9 cellular contexts compared by ENCODE assay signal in genomic region chr2:237421542-237422047, GRCh38. TPM values are rescaled to one million over a fixed set of nuclear protein-coding genes. Genes with fewer than 3 reads are reported as not detected.
DNase-seq lines count a peak whose midpoint lies in the region; ATAC-seq and TF ChIP-seq lines count a peak whose summit lies in the region.
"Had no signal": no experiment of that assay in that cellular context is flagged by ENCODE, and none has a peak within 500 bp of the region (broad histone marks: within the 10 kb centered on the region; RNA-seq: fewer than 3 reads in every experiment).

No MANE protein-coding gene starts in this region.

- H3K27ac ChIP-seq in PC-3 (ENCODE audit: low read length) = peak overlapping the region; percentile 51

- peaks cover 9% of the 10 kb centered on the region for H3K36me3 Mint-ChIP-seq in activated T-cell treated with anti-CD3 and anti-CD28 coated beads, Interleukin-2, amount 50 U/mL, for 4 hours (ENCODE audit: insufficient read depth)
- H3K36me3 Mint-ChIP-seq in natural killer cell = no peaks in the 10 kb centered on the region
- no peaks in the 10 kb centered on the region for H3K36me3 Mint-ChIP-seq in stimulated activated naive B cell treated with anti-CD40 and anti-IgM and Interleukin-4, amounts not matched to agents 10 μg/mL and 1 μg/mL and 100 μg/mL, for 72 hours
- H3K36me3 Mint-ChIP-seq: IgD-negative memory B cell had no signal

- H3K36me3 ChIP-seq in PC-3 (ENCODE audit: low read depth, low read length) = peaks cover 19% of the 10 kb centered on the region

- ATAC-seq in PC-3 (peak; percentile 93), natural killer cell (peak; percentile 61 to 93 (median 90)), HG03378 (IDR thresholded peaks at IDR 0.05; ENCODE audit: unreplicated experiment) (no peak)
- ATAC-seq in activated T-cell treated with anti-CD3 and anti-CD28 coated beads, Interleukin-2, amount 50 U/mL, for 4 hours = peak; percentile 94 to 96
- ATAC-seq in stimulated activated naive B cell treated with anti-CD40 and anti-IgM and Interleukin-4, amounts not matched to agents 10 μg/mL and 1 μg/mL and 100 μg/mL, for 72 hours (replicated peaks) = peak; percentile 85 to 88

- H3K9me2 ChIP-seq in PC-3 (replicated peaks; ENCODE audit: low read length) = no peaks in the 10 kb centered on the region

- H3K79me2 ChIP-seq in PC-3 (ENCODE audit: low read length) = no peaks in the 10 kb centered on the region

- no peak overlapping the region for H3K4me3 ChIP-seq in PC-3 (ENCODE audit: low read length)

- H3F3A ChIP-seq in PC-3 (ENCODE audit: low read length, unreplicated experiment) = peaks cover 5% of the 10 kb centered on the region

- no peaks in the 10 kb centered on the region for H3K9me3 Mint-ChIP-seq in activated T-cell treated with anti-CD3 and anti-CD28 coated beads, Interleukin-2, amount 50 U/mL, for 4 hours
- no peaks in the 10 kb centered on the region for H3K9me3 Mint-ChIP-seq in natural killer cell
- H3K9me3 Mint-ChIP-seq in stimulated activated naive B cell treated with anti-CD40 and anti-IgM and Interleukin-4, amounts not matched to agents 10 μg/mL and 1 μg/mL and 100 μg/mL, for 72 hours = no peaks in the 10 kb centered on the region

- H3K9ac ChIP-seq in PC-3 (ENCODE audit: low read length) = peak overlapping the region; percentile 59

- no peaks in the 10 kb centered on the region for H3K27me3 ChIP-seq in PC-3 (ENCODE audit: low read length)

- no peaks in the 10 kb centered on the region for H3K9me3 ChIP-seq in PC-3 (ENCODE audit: low read length)

- peak overlapping the region; percentile 56 for H3K4me3 Mint-ChIP-seq in activated T-cell treated with anti-CD3 and anti-CD28 coated beads, Interleukin-2, amount 50 U/mL, for 4 hours
- peak overlapping the region; percentile 30 for H3K4me3 Mint-ChIP-seq in natural killer cell
- peak overlapping the region in 1 of 2 donors; percentile 19 for H3K4me3 Mint-ChIP-seq in stimulated activated naive B cell treated with anti-CD40 and anti-IgM and Interleukin-4, amounts not matched to agents 10 μg/mL and 1 μg/mL and 100 μg/mL, for 72 hours

- peaks cover 29% of the 10 kb centered on the region for H3K4me1 Mint-ChIP-seq in activated T-cell treated with anti-CD3 and anti-CD28 coated beads, Interleukin-2, amount 50 U/mL, for 4 hours (ENCODE audit: low read depth)
- peaks cover 6 to 7% of the 10 kb centered on the region in 2 donors for H3K4me1 Mint-ChIP-seq in natural killer cell
- peaks cover 5 to 6% of the 10 kb centered on the region in 2 donors for H3K4me1 Mint-ChIP-seq in stimulated activated naive B cell treated with anti-CD40 and anti-IgM and Interleukin-4, amounts not matched to agents 10 μg/mL and 1 μg/mL and 100 μg/mL, for 72 hours

- no TSS peak for BruUV-seq in PC-3 (replicated peaks; lab: Mats Ljungman, UMichigan)

- TF ChIP-seq CTCF in PC-3 (conservative IDR thresholded peaks at IDR 0.05; ENCODE audit: low read depth, low read length) (peak; percentile 90), natural killer cell (IDR thresholded peaks at IDR 0.05) (peak; percentile 83)

- H4K20me1 ChIP-seq in PC-3 (ENCODE audit: low read length) = no peaks in the 10 kb centered on the region

- H3K4me2 ChIP-seq in PC-3 (ENCODE audit: low read length) = peak overlapping the region; percentile 63

- CTCF ChIA-PET in PC-3 (lab: Charles Lee) = interaction anchor here (0.5 to 1.9 kb wide), 11 partner anchors 12 to 423 kb away, joined by 3 to 16 read pairs (median 3); no protein-coding TSS in a partner anchor

- POLR2A ChIA-PET in PC-3 (lab: Charles Lee; ENCODE audit: unreplicated experiment) = interaction anchor here (0.6 to 1.0 kb wide), 3 partner anchors 13 to 260 kb away, joined by 3 to 8 read pairs (median 8); no protein-coding TSS in a partner anchor

- peaks cover 2% of the 10 kb centered on the region for H3K27me3 Mint-ChIP-seq in activated T-cell treated with anti-CD3 and anti-CD28 coated beads, Interleukin-2, amount 50 U/mL, for 4 hours (ENCODE audit: low read depth)
- peaks cover 13 to 41% of the 10 kb centered on the region in 2 donors for H3K27me3 Mint-ChIP-seq in natural killer cell (ENCODE audit: low read depth in 2 of 2)
- peaks cover 55 to 73% of the 10 kb centered on the region in 2 donors for H3K27me3 Mint-ChIP-seq in stimulated activated naive B cell treated with anti-CD40 and anti-IgM and Interleukin-4, amounts not matched to agents 10 μg/mL and 1 μg/mL and 100 μg/mL, for 72 hours

- DNase-seq in CMK (ENCODE audit: low read depth) (peak; percentile 8), HK-2 (ENCODE audit: unreplicated experiment) (peak; percentile 83), PC-3 (peak; percentile 88), fibroblast of peridontal ligament (ENCODE audit: extremely low read depth) (peak; percentile 87), natural killer cell (peak; percentile 68)
- peak; percentile 83 for DNase-seq in activated T-cell treated with anti-CD3 and anti-CD28 coated beads, Interleukin-2, amount 50 U/mL, for 4 hours
- peak; percentile 34 for DNase-seq in stimulated activated naive B cell treated with anti-CD40 and anti-IgM and Interleukin-4, amounts not matched to agents 10 μg/mL and 1 μg/mL and 100 μg/mL, for 72 hours

- no peak overlapping the region for H3K27ac Mint-ChIP-seq in natural killer cell
- H3K27ac Mint-ChIP-seq in stimulated activated naive B cell treated with anti-CD40 and anti-IgM and Interleukin-4, amounts not matched to agents 10 μg/mL and 1 μg/mL and 100 μg/mL, for 72 hours = no peak overlapping the region
- H3K27ac Mint-ChIP-seq: IgD-negative memory B cell had no signal

- peaks cover 10% of the 10 kb centered on the region for H3K4me1 ChIP-seq in PC-3 (ENCODE audit: insufficient read depth, low read length)

- peak overlapping the region; percentile 70 for H2AFZ ChIP-seq in PC-3 (ENCODE audit: low read length)

- intact Hi-C loops in PC-3 (cut with micrococcal nuclease) (loop anchor here (1.0 kb wide), 2 partner anchors 54 to 151 kb away; no protein-coding TSS in a partner anchor), natural killer cell (cut with micrococcal nuclease) (loop anchor here (1.0 to 5.0 kb wide), 2 partner anchors 54 to 151 kb away; no protein-coding TSS in a partner anchor)

RNA-seq across cellular contexts. Expression of gene COL6A3, which starts 7.6 kb away (rescaled TPM):
- 45.0 and 53.4 TPM in 2 replicates for total RNA-seq in PC-3 (2014; rRNA removed)
- 10 to 100 TPM; 19.2 to 33.2 (median 19.4) TPM for total RNA-seq in activated T-cell treated with anti-CD3 and anti-CD28 coated beads, Interleukin-2, amount 50 U/mL, for 4 hours
- under 1 TPM; 0.10 to 0.31 (median 0.29) TPM for total RNA-seq in natural killer cell

Comparison
In these comparisons a context has a peak if more than half of its experiments do, and no peak if none do; other contexts are left out.
1. DNase-seq: peak in every context shown above with its lines; median percentile 88 in PC-3; 87 in fibroblast of peridontal ligament; 83 in HK-2; 83 in activated T-cell treated with anti-CD3 and anti-CD28 coated beads, Interleukin-2, amount 50 U/mL, for 4 hours; 68 in natural killer cell; 34 in stimulated activated naive B cell treated with anti-CD40 and anti-IgM and Interleukin-4, amounts not matched to agents 10 μg/mL and 1 μg/mL and 100 μg/mL, for 72 hours; 8 in CMK.
2. RNA of gene COL6A3, which starts 7.6 kb away (total RNA-seq): 45.0 to 53.4 TPM in PC-3 and 19.2 to 33.2 TPM in activated T-cell treated with anti-CD3 and anti-CD28 coated beads, Interleukin-2, amount 50 U/mL, for 4 hours; 0.10 to 0.31 TPM in natural killer cell; every median in the first group is over 10 times any median in the second.